Comparison of ENCODE assay signal across 8 cellular contexts in genomic region chr1:203278087-203278884, GRCh38. TPM values are rescaled to one million over a fixed set of nuclear protein-coding genes. Genes with fewer than 3 reads are reported as not detected.
DNase-seq lines count a peak whose midpoint lies in the region; TF ChIP-seq lines count a peak whose summit lies in the region.

No MANE protein-coding gene starts in this region.

- TF ChIP-seq CTCF in KMS-11 (conservative IDR thresholded peaks at IDR 0.05; ENCODE audit: low read depth, low read length) (no peak), esophagus squamous epithelium (IDR thresholded peaks at IDR 0.05) (no peak), uterus (IDR thresholded peaks at IDR 0.05) (no peak)

- peak overlapping the region; percentile 37 to 99 (median 93); a peak in 21 of 22 replicates for H3K27ac ChIP-seq in BLaER1 treated with 17β-estradiol and CSF1 and Interleukin-3, amounts not matched to agents 10 nM and 100 nM
- peak overlapping the region; percentile 13; the same call in 1 of the 2 replicates for H3K27ac ChIP-seq in KMS-11
- peak overlapping the region; percentile 83 to 94 (median 90) for H3K27ac ChIP-seq in esophagus squamous epithelium
- H3K27ac ChIP-seq in uterus: peak overlapping the region; percentile 96 to 98

- H3K4me1 ChIP-seq in BLaER1 treated with 17β-estradiol and CSF1 and Interleukin-3, amounts not matched to agents 10 nM and 100 nM: peaks cover 98 to 100% (median 100%) of the 10 kb centered on the region in 10 experiments
- H3K4me1 ChIP-seq in KMS-11 (ENCODE audit: low read depth, poor library complexity, severe bottlenecking): peaks cover 79% of the 10 kb centered on the region
- H3K4me1 ChIP-seq in esophagus squamous epithelium: peaks cover 41 to 92% (median 78%) of the 10 kb centered on the region in 3 donors
- peaks cover 21 to 44% of the 10 kb centered on the region in 2 donors for H3K4me1 ChIP-seq in uterus

- peak overlapping the region; percentile 90 for H3K27ac Mint-ChIP-seq in T-helper 2 cell treated with Interferon-gamma antibody and Interleukin-4, amounts not matched to agents 5 μg/mL and 100 μg/mL, for 36 hours

- H3K9me3 ChIP-seq in BLaER1 treated with 17β-estradiol and CSF1 and Interleukin-3, amounts not matched to agents 10 nM and 100 nM (replicated peaks in 1 of 11): no peaks in the 10 kb centered on the region
- H3K9me3 ChIP-seq in esophagus squamous epithelium (no peaks in the 10 kb centered on the region), uterus (no peaks in the 10 kb centered on the region)

- no peaks in the 10 kb centered on the region for H3K36me3 Mint-ChIP-seq in T-helper 2 cell treated with Interferon-gamma antibody and Interleukin-4, amounts not matched to agents 5 μg/mL and 100 μg/mL, for 36 hours (ENCODE audit: low read depth)

- WGBS in esophagus squamous epithelium, 2 donors: 18 to 31% methylated on average over 5 to 6 of the region's 13 CpGs

- H3K36me3 ChIP-seq in BLaER1 treated with 17β-estradiol and CSF1 and Interleukin-3, amounts not matched to agents 10 nM and 100 nM: no peaks in the 10 kb centered on the region
- H3K36me3 ChIP-seq in KMS-11 (ENCODE audit: insufficient read depth): no peaks in the 10 kb centered on the region
- no peaks in the 10 kb centered on the region for H3K36me3 ChIP-seq in esophagus squamous epithelium
- H3K36me3 ChIP-seq in uterus: no peaks in the 10 kb centered on the region

- no peaks in the 10 kb centered on the region for H3K9me3 Mint-ChIP-seq in T-helper 2 cell treated with Interferon-gamma antibody and Interleukin-4, amounts not matched to agents 5 μg/mL and 100 μg/mL, for 36 hours

- peak overlapping the region; percentile 46 to 87 (median 83); a peak in 21 of 22 replicates for H3K9ac ChIP-seq in BLaER1 treated with 17β-estradiol and CSF1 and Interleukin-3, amounts not matched to agents 10 nM and 100 nM
- H3K9ac ChIP-seq in KMS-11: no peak overlapping the region

- H3K4me1 Mint-ChIP-seq in T-helper 2 cell treated with Interferon-gamma antibody and Interleukin-4, amounts not matched to agents 5 μg/mL and 100 μg/mL, for 36 hours (ENCODE audit: low read depth): peaks cover 54% of the 10 kb centered on the region

- no peak for DNase-seq in T-helper 2 cell treated with Interferon-gamma antibody and Interleukin-4, amounts not matched to agents 5 μg/mL and 100 μg/mL, for 36 hours (ENCODE audit: low spot score)
- DNase-seq in esophagus squamous epithelium (lab: John Stamatoyannopoulos, UW) (no peak), myocyte (ENCODE audit: low read depth) (peak; percentile 94), uterus (peak; percentile 97 to 98), KG1 (lab: John Stamatoyannopoulos, UW) (no peak), NCI-H128 (lab: John Stamatoyannopoulos, UW; ENCODE audit: unreplicated experiment) (no peak)

- H3K4me3 Mint-ChIP-seq in T-helper 2 cell treated with Interferon-gamma antibody and Interleukin-4, amounts not matched to agents 5 μg/mL and 100 μg/mL, for 36 hours: peak overlapping the region; percentile 66

- peak overlapping the region; percentile 38; the same call in 1 of the 2 replicates for H2AFZ ChIP-seq in KMS-11 (ENCODE audit: low read depth)

- peaks cover 10% of the 10 kb centered on the region; the same call in 1 of the 2 replicates for H3K79me2 ChIP-seq in KMS-11 (ENCODE audit: insufficient read depth, low read depth)

- no peaks in the 10 kb centered on the region for H3K27me3 Mint-ChIP-seq in T-helper 2 cell treated with Interferon-gamma antibody and Interleukin-4, amounts not matched to agents 5 μg/mL and 100 μg/mL, for 36 hours (ENCODE audit: low read depth)

- peak overlapping the region; percentile 89 to 98 (median 94) for H3K4me2 ChIP-seq in BLaER1 treated with 17β-estradiol and CSF1 and Interleukin-3, amounts not matched to agents 10 nM and 100 nM
- H3K4me2 ChIP-seq in KMS-11: peak overlapping the region; percentile 38

- peak overlapping the region in 9 of 10 experiments; percentile 8 to 60 (median 49); a peak in 16 of 20 replicates for H3K4me3 ChIP-seq in BLaER1 treated with 17β-estradiol and CSF1 and Interleukin-3, amounts not matched to agents 10 nM and 100 nM
- H3K4me3 ChIP-seq in KMS-11 (IDR thresholded peaks at IDR 0.05; ENCODE audit: insufficient read depth, low read depth, low read length) (no peak overlapping the region), esophagus squamous epithelium (peak overlapping the region in 1 of 4 donors; percentile 42), uterus (no peak overlapping the region)

- H4K20me1 ChIP-seq in BLaER1 treated with 17β-estradiol and CSF1 and Interleukin-3, amounts not matched to agents 10 nM and 100 nM: no peaks in the 10 kb centered on the region
- H4K20me1 ChIP-seq in KMS-11 (ENCODE audit: insufficient read depth): no peaks in the 10 kb centered on the region

- intact Hi-C loops in esophagus squamous epithelium (cut with DNase I) (no loop called here), uterus (cut with DNase I; ENCODE audit: low total_unique reads) (no loop called here)

- no peaks in the 10 kb centered on the region for H3K27me3 ChIP-seq in BLaER1 treated with 17β-estradiol and CSF1 and Interleukin-3, amounts not matched to agents 10 nM and 100 nM
- H3K27me3 ChIP-seq in KMS-11 (ENCODE audit: insufficient read depth, low read depth) (no peaks in the 10 kb centered on the region), esophagus squamous epithelium (no peaks in the 10 kb centered on the region), uterus (no peaks in the 10 kb centered on the region)

- no peak for TF ChIP-seq POLR2A in esophagus squamous epithelium (IDR thresholded peaks at IDR 0.05)
- TF ChIP-seq POLR2A in uterus (IDR thresholded peaks at IDR 0.05): peak; percentile 68 to 72

RNA-seq across cellular contexts. Expression of gene BTG2, which starts 27.0 kb away (rescaled TPM):
- total RNA-seq in esophagus squamous epithelium (10 to 100 TPM; 29.7 to 46.2 (median 41.3) TPM), myocyte (55.6 and 95.2 TPM in 2 replicates), uterus (10 to 100 TPM; 14.6 to 95.9 (median 56.5) TPM)
- polyA plus RNA-seq in myocyte (2012): 33.6 TPM

RNA-seq across cellular contexts. Expression of gene CHIT1, which starts 48.8 kb away (rescaled TPM):
- total RNA-seq in esophagus squamous epithelium (under 1 TPM in 1 of 4 donors, not detected in 3; 1.00 TPM), myocyte (5.0 and 7.7 TPM in 2 replicates), uterus (under 1 TPM in 2 of 4 donors, not detected in 2; 0.07 to 0.77 TPM)
- 4.5 TPM for polyA plus RNA-seq in myocyte (2012)

Comparison
In these comparisons a context has a peak if more than half of its experiments do, and no peak if none do; other contexts are left out.
1. H3K27ac ChIP-seq: peak in every context shown above with its lines; median percentile 97 in uterus; 93 in BLaER1 treated with 17β-estradiol and CSF1 and Interleukin-3, amounts not matched to agents 10 nM and 100 nM; 90 in esophagus squamous epithelium; 13 in KMS-11.
2. H3K4me3 ChIP-seq: peak in BLaER1 treated with 17β-estradiol and CSF1 and Interleukin-3, amounts not matched to agents 10 nM and 100 nM (9 of 10); none in KMS-11 (single experiment) and uterus (0 of 2).
3. DNase-seq: peak in myocyte (single experiment) and uterus (2 of 2); none in T-helper 2 cell treated with Interferon-gamma antibody and Interleukin-4, amounts not matched to agents 5 μg/mL and 100 μg/mL, for 36 hours (single experiment), esophagus squamous epithelium (single experiment), KG1 (single experiment) and NCI-H128 (single experiment).
4. POLR2A ChIP-seq: peak in uterus (2 of 2); none in esophagus squamous epithelium (0 of 4).